ENCODE assay signal across 27 cellular contexts in the genomic region with DNA sequence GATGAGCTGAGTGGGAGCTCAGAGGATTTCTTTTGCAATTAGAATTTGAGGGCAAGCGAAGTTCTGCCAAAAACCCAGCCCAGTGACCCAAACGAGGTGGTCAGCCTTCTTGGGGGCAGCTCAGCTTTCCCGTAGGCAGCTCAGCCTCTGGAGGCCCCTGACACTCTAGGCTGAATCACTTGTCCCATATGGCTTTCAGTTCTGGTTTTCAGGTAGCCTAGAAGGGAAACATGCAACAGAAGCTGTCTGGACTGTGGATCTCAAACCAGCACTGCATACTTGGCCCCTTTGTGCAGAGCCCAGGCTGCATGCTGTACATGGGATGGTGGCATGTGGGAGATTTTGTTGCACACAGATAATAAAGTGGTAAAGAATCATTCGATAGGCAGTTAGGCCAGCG.
"Had no signal": no experiment of that assay in that cellular context is flagged by ENCODE, and none has a peak within 500 bp of the region (broad histone marks: within the 10 kb centered on the region; RNA-seq: fewer than 3 reads in every experiment).

No MANE protein-coding gene starts in this region.

- H3K27ac ChIP-seq: stomach, suprapubic skin, testis, thoracic aorta, thyroid gland, tibial artery, tibial nerve, transverse colon, upper lobe of left lung, upper lobe of right lung, uterus, vagina had no signal

- H3K27me3 ChIP-seq: stomach, suprapubic skin, testis, thyroid gland, tibial artery, tibial nerve, transverse colon, upper lobe of left lung, upper lobe of right lung, uterus, vagina had no signal

- H3K36me3 Mint-ChIP-seq: stimulated activated effector memory CD8-positive, alpha-beta T cell treated with anti-CD3 and anti-CD28 coated beads, Interleukin-12 subunit alpha, Interleukin-12 subunit beta, amount 100 ng/mL, for 72 hours; stimulated activated memory B cell treated with anti-CD40 and anti-IgM and Interleukin-4, amounts not matched to agents 10 μg/mL and 1 μg/mL and 100 μg/mL, for 72 hours; type B pancreatic cell had no signal

- H3K9me3 ChIP-seq: suprapubic skin, testis, thoracic aorta, thyroid gland, tibial artery, transverse colon, upper lobe of left lung, upper lobe of right lung, uterus, vagina had no signal

- H3K27ac Mint-ChIP-seq: stimulated activated effector memory CD8-positive, alpha-beta T cell treated with anti-CD3 and anti-CD28 coated beads, Interleukin-12 subunit alpha, Interleukin-12 subunit beta, amount 100 ng/mL, for 72 hours; stimulated activated memory B cell treated with anti-CD40 and anti-IgM and Interleukin-4, amounts not matched to agents 10 μg/mL and 1 μg/mL and 100 μg/mL, for 72 hours; stimulated activated naive CD8-positive, alpha-beta T cell treated with anti-CD3 and anti-CD28 coated beads, Interleukin-15, amount 100 ng/mL, for 72 hours; stimulated activated naive CD8-positive, alpha-beta T cell treated with anti-CD3 and anti-CD28 coated beads, Interleukin-15, Interleukin-2, amounts not matched to agents 100 ng/mL and 50 ng/mL, for 24 hours; type B pancreatic cell had no signal

- H3K27me3 Mint-ChIP-seq: stimulated activated memory B cell treated with anti-CD40 and anti-IgM and Interleukin-4, amounts not matched to agents 10 μg/mL and 1 μg/mL and 100 μg/mL, for 72 hours; stimulated activated naive CD8-positive, alpha-beta T cell treated with anti-CD3 and anti-CD28 coated beads, Interleukin-15, amount 100 ng/mL, for 72 hours; stimulated activated naive CD8-positive, alpha-beta T cell treated with anti-CD3 and anti-CD28 coated beads, Interleukin-15, Interleukin-2, amounts not matched to agents 100 ng/mL and 50 ng/mL, for 24 hours; type B pancreatic cell had no signal

- DNase-seq: stimulated activated CD4-positive, alpha-beta T cell treated with anti-CD3 and anti-CD28 coated beads, Interleukin-2, amount 100 ng/mL, for 48 hours; stimulated activated CD4-positive, alpha-beta T cell treated with anti-CD3 and anti-CD28 coated beads, Interleukin-4, amount 100 ng/mL, for 1 hour; stimulated activated CD4-positive, alpha-beta T cell treated with anti-CD3 and anti-CD28 coated beads, Interleukin-4, amount 100 ng/mL, for 24 hours; stimulated activated CD4-positive, alpha-beta T cell treated with anti-CD3 and anti-CD28 coated beads, Interleukin-4, amount 100 ng/mL, for 4 hours; stimulated activated CD8-positive, alpha-beta memory T cell treated with anti-CD3 and anti-CD28 coated beads, Interleukin-4, amount 100 ng/mL, for 48 hours; stimulated activated naive CD4-positive, alpha-beta T cell; stimulated activated naive CD4-positive, alpha-beta T cell treated with Interleukin-2 at 50 U/mL for 16 hours; stimulated activated naive CD8-positive, alpha-beta T cell treated with anti-CD3 and anti-CD28 coated beads, Interleukin-15, amount 100 ng/mL, for 72 hours; stimulated activated naive CD8-positive, alpha-beta T cell treated with anti-CD3 and anti-CD28 coated beads, Interleukin-15, Interleukin-2, amounts not matched to agents 100 U/mL and 50 U/mL, for 24 hours; stomach; substantia nigra; testis; thyroid gland; tibial artery; transverse colon; trophoblast cell; upper lobe of left lung; upper lobe of right lung; uterus had no signal

- H3K4me1 Mint-ChIP-seq: stimulated activated effector memory CD8-positive, alpha-beta T cell treated with anti-CD3 and anti-CD28 coated beads, Interleukin-12 subunit alpha, Interleukin-12 subunit beta, amount 100 ng/mL, for 72 hours; stimulated activated memory B cell treated with anti-CD40 and anti-IgM and Interleukin-4, amounts not matched to agents 10 μg/mL and 1 μg/mL and 100 μg/mL, for 72 hours; stimulated activated naive CD8-positive, alpha-beta T cell treated with anti-CD3 and anti-CD28 coated beads, Interleukin-15, amount 100 ng/mL, for 72 hours had no signal

- ATAC-seq: stimulated activated effector memory CD8-positive, alpha-beta T cell treated with anti-CD3 and anti-CD28 coated beads, Interleukin-12 subunit alpha, Interleukin-12 subunit beta, amount 100 ng/mL, for 72 hours; stimulated activated memory B cell treated with anti-CD40 and anti-IgM and Interleukin-4, amounts not matched to agents 10 μg/mL and 1 μg/mL and 100 μg/mL, for 72 hours; stimulated activated naive CD8-positive, alpha-beta T cell treated with anti-CD3 and anti-CD28 coated beads, Interleukin-15, amount 100 ng/mL, for 72 hours; stimulated activated naive CD8-positive, alpha-beta T cell treated with anti-CD3 and anti-CD28 coated beads, Interleukin-15, Interleukin-2, amounts not matched to agents 100 U/mL and 50 U/mL, for 24 hours; upper lobe of right lung had no signal

- H3K4me3 Mint-ChIP-seq: stimulated activated effector memory CD8-positive, alpha-beta T cell treated with anti-CD3 and anti-CD28 coated beads, Interleukin-12 subunit alpha, Interleukin-12 subunit beta, amount 100 ng/mL, for 72 hours; stimulated activated memory B cell treated with anti-CD40 and anti-IgM and Interleukin-4, amounts not matched to agents 10 μg/mL and 1 μg/mL and 100 μg/mL, for 72 hours; stimulated activated naive CD8-positive, alpha-beta T cell treated with anti-CD3 and anti-CD28 coated beads, Interleukin-15, amount 100 ng/mL, for 72 hours; stimulated activated naive CD8-positive, alpha-beta T cell treated with anti-CD3 and anti-CD28 coated beads, Interleukin-15, Interleukin-2, amounts not matched to agents 100 ng/mL and 50 ng/mL, for 24 hours; type B pancreatic cell had no signal

- H3K4me3 ChIP-seq: stomach, suprapubic skin, testis, thoracic aorta, thyroid gland, tibial artery, tibial nerve, transverse colon, upper lobe of left lung, upper lobe of right lung, uterus, vagina had no signal

- H3K36me3 ChIP-seq: stomach, suprapubic skin, thoracic aorta, thyroid gland, tibial artery, tibial nerve, transverse colon, upper lobe of left lung, upper lobe of right lung, uterus, vagina had no signal

- H3K4me1 ChIP-seq: stomach, suprapubic skin, testis, thyroid gland, tibial artery, tibial nerve, transverse colon, upper lobe of left lung, upper lobe of right lung, uterus, vagina had no signal
